ENCODE assay signal across 23 cellular contexts in genomic region chr1:197073978-197074377, GRCh38. TPM values are rescaled to one million over a fixed set of nuclear protein-coding genes. Genes with fewer than 3 reads are reported as not detected.
"Had no signal": no experiment of that assay in that cellular context is flagged by ENCODE, and none has a peak within 500 bp of the region (broad histone marks: within the 10 kb centered on the region; RNA-seq: fewer than 3 reads in every experiment).

No MANE protein-coding gene starts in this region.

- H3K27ac ChIP-seq: KMS-11, RWPE1 had no signal

- DNase-seq: Kasumi-1, MM.1S, NCI-H1092 treated with DMSO at 0.1 percent for 48 hours, NCI-H1436, NCI-H187, NCI-H2029, NCI-H2081 treated with DMSO at 0.1 percent for 48 hours, NCI-H2171, NCI-H226, NCI-H446, NCI-H510A, NCI-H524 treated with DMSO at 0.1 percent for 48 hours, NCI-H69, NCI-H774, PC-3, SHP77 had no signal

- ATAC-seq: Panc1, PC-3, SK-N-SH treated with all-trans-retinoic acid at 6 μM for 48 hours had no signal

RNA-seq across cellular contexts. Expression of gene F13B, which starts 6.9 kb away (rescaled TPM):
- total RNA-seq: M059J; PC-3; SK-MEL-5; T-helper 1 cell treated with Interleukin-12 subunit alpha and Interleukin-12 subunit beta and Interleukin-4 antibody, amounts not matched to agents 30 ng/mL and 1 ng/mL, for 36 hours had no signal
